Comparison of ENCODE assay signal across 7 cellular contexts in the genomic region with DNA sequence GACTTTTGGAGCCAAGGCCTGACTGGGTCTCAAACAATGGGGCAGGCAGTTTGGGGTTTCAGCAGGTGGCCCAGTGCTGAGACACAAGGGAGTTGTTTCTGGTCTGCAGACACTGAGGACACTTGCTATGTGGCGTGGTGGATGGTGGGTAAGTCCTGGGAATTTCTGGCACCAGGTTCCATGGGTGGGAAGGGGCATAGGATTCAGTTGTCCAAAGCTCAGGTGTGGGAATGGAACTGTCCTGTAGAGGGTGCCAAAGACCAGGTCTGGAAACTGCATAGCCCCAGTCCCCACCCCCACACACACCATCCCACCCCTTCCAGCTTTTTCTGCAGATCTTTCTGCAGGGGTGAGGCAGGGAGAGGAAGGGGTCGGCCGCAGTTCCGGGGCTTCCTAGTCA.
DNase-seq lines count a peak whose midpoint lies in the region; ATAC-seq and TF ChIP-seq lines count a peak whose summit lies in the region.
"Not testable (repeated sequence)": the region's sequence is repeated elsewhere in the genome, so short reads cannot be mapped to it uniquely, and the experiment has no call there.

No MANE protein-coding gene starts in this region.

- 43 to 50% methylated on average over 1 to 4 of the region's 4 CpGs for WGBS in heart right ventricle, 2 donors
- 20% methylated on average over 1 of the region's 4 CpGs for WGBS in right lobe of liver (ENCODE audit: insufficient coverage, low coverage, low lambda C conversion rate, missing lambda C conversion rate)

- DNase-seq in HFFc6; OCI-LY7 (ENCODE audit: low spot score); WERI-Rb-1; choroid plexus epithelial cell (ENCODE audit: low read depth); heart right ventricle; right lobe of liver; progenitor cell of endocrine pancreas (ENCODE audit: low spot score, unreplicated experiment): not testable (repeated sequence)

- not testable (repeated sequence) for H3K36me3 ChIP-seq in OCI-LY7 (ENCODE audit: insufficient read depth, low read length); WERI-Rb-1; heart right ventricle; right lobe of liver

- H3K27ac Mint-ChIP-seq in HFFc6, progenitor cell of endocrine pancreas: not testable (repeated sequence)

- H3K9me3 Mint-ChIP-seq in HFFc6; progenitor cell of endocrine pancreas (ENCODE audit: low read depth): not testable (repeated sequence)

- not testable (repeated sequence) for H4K20me1 ChIP-seq in OCI-LY7 (ENCODE audit: insufficient read depth, low read length)

- TF ChIP-seq POLR2A in right lobe of liver (IDR thresholded peaks at IDR 0.05), result not testable (repeated sequence)

- not testable (repeated sequence) for H3K36me3 Mint-ChIP-seq in HFFc6 (ENCODE audit: low read depth); progenitor cell of endocrine pancreas (ENCODE audit: insufficient read depth)

- not testable (repeated sequence) for H3K4me3 ChIP-seq in OCI-LY7 (ENCODE audit: low read depth, low read length, poor library complexity, severe bottlenecking); WERI-Rb-1 (ENCODE audit: low read depth, low read length); choroid plexus epithelial cell (ENCODE audit: low read depth, low read length); heart right ventricle; right lobe of liver

- intact Hi-C loops in OCI-LY7 (cut with micrococcal nuclease; ENCODE audit: unreplicated experiment); heart right ventricle (cut with DNase I); right lobe of liver (cut with DNase I): not testable (repeated sequence)

- not testable (repeated sequence) for H3K27me3 Mint-ChIP-seq in HFFc6 (ENCODE audit: insufficient read depth)
- H3K27me3 Mint-ChIP-seq in progenitor cell of endocrine pancreas, result peaks cover 13% of the 10 kb centered on the region

- not testable (repeated sequence) for H3K4me2 ChIP-seq in OCI-LY7 (ENCODE audit: low read length)

- not testable (repeated sequence) for BruUV-seq in OCI-LY7 (replicated peaks; lab: Mats Ljungman, UMichigan)

- H2AFZ ChIP-seq in OCI-LY7 (ENCODE audit: low read length), result not testable (repeated sequence)

- ATAC-seq in heart right ventricle, right lobe of liver: not testable (repeated sequence)

- not testable (repeated sequence) for H3K4me1 Mint-ChIP-seq in HFFc6 (ENCODE audit: low read depth); progenitor cell of endocrine pancreas (ENCODE audit: low read depth)

- not testable (repeated sequence) for H3K4me1 ChIP-seq in OCI-LY7 (ENCODE audit: insufficient read depth, low read length, poor library complexity, severe bottlenecking); right lobe of liver
- peaks cover 0 to 18% (median 7%) of the 10 kb centered on the region in 9 donors for H3K4me1 ChIP-seq in heart right ventricle

- not testable (repeated sequence) for H3K27ac ChIP-seq in OCI-LY7 (ENCODE audit: low read depth, low read length, poor library complexity, severe bottlenecking); right lobe of liver
- H3K27ac ChIP-seq in WERI-Rb-1, result peak overlapping the region; percentile 45; the same call in 1 of the 2 replicates
- H3K27ac ChIP-seq in heart right ventricle, result peak overlapping the region in 2 of 10 donors; percentile 73 to 85

- TF ChIP-seq CTCF in HFFc6 (IDR thresholded peaks at IDR 0.05) (peak; percentile 60), OCI-LY7 (conservative IDR thresholded peaks at IDR 0.05; ENCODE audit: low read length) (0 out of 2 replicates have a peak, but pooled peaks have one; percentile 10), choroid plexus epithelial cell (conservative IDR thresholded peaks at IDR 0.05; ENCODE audit: low read depth, low read length) (peak; percentile 13), heart right ventricle (IDR thresholded peaks at IDR 0.05) (peak in 8 of 9 donors; percentile 15 to 49 (median 40)), right lobe of liver (IDR thresholded peaks at IDR 0.05) (peak in 3 of 4 donors; percentile 21 to 34 (median 28)), progenitor cell of endocrine pancreas (IDR thresholded peaks at IDR 0.05; ENCODE audit: unreplicated experiment) (peak; percentile 32)
- TF ChIP-seq CTCF in WERI-Rb-1 (IDR thresholded peaks at IDR 0.05; ENCODE audit: low read depth, low read length), result not testable (repeated sequence)

- POLR2A ChIA-PET in OCI-LY7 (lab: Charles Lee), result not testable (repeated sequence)

- not testable (repeated sequence) for H3K4me3 Mint-ChIP-seq in HFFc6; progenitor cell of endocrine pancreas (ENCODE audit: low read depth)

- not testable (repeated sequence) for H3K79me2 ChIP-seq in OCI-LY7 (ENCODE audit: insufficient read depth, low read depth, low read length)

- CTCF ChIA-PET in OCI-LY7 (lab: Charles Lee; ENCODE audit: unreplicated experiment), result not testable (repeated sequence)

- not testable (repeated sequence) for H3K27me3 ChIP-seq in WERI-Rb-1 (ENCODE audit: insufficient read depth, low read depth, severe bottlenecking); heart right ventricle; right lobe of liver

- H3K9me3 ChIP-seq in OCI-LY7 (ENCODE audit: low read length); WERI-Rb-1 (ENCODE audit: severe bottlenecking); heart right ventricle; right lobe of liver: not testable (repeated sequence)

- not testable (repeated sequence) for H3K9me2 ChIP-seq in OCI-LY7 (ENCODE audit: insufficient read depth, low read length)
